In genomic region chr11:125225401-125225800, GRCh38 we compare ENCODE assay signal across 12 cellular contexts.
DNase-seq lines count a peak whose midpoint lies in the region; ATAC-seq and TF ChIP-seq lines count a peak whose summit lies in the region.
"Had no signal": no experiment of that assay in that cellular context is flagged by ENCODE, and none has a peak within 500 bp of the region (broad histone marks: within the 10 kb centered on the region; RNA-seq: fewer than 3 reads in every experiment).

No MANE protein-coding gene starts in this region.

- H2AFZ ChIP-seq in neuronal stem cell (ENCODE audit: low read length) = no peak overlapping the region

- H3K27me3 Mint-ChIP-seq in endothelial cell (ENCODE audit: unreplicated experiment) = no peaks in the 10 kb centered on the region
- H3K27me3 Mint-ChIP-seq in nephron (ENCODE audit: low read depth) = peaks cover 13% of the 10 kb centered on the region
- peaks cover 83% of the 10 kb centered on the region for H3K27me3 Mint-ChIP-seq in Calu3 (ENCODE audit: unreplicated experiment)
- H3K27me3 Mint-ChIP-seq in stimulated activated naive B cell treated with anti-CD40 and anti-IgM and Interleukin-4, amounts not matched to agents 10 μg/mL and 1 μg/mL and 100 μg/mL, for 72 hours = peaks cover 0 to 7% of the 10 kb centered on the region in 2 donors

- DNase-seq in endothelial cell (ENCODE audit: low spot score) = no peak
- no peak for DNase-seq in neuronal stem cell (ENCODE audit: low spot score)
- no peak for DNase-seq in Calu3
- DNase-seq in stimulated activated naive B cell treated with anti-CD40 and anti-IgM and Interleukin-4, amounts not matched to agents 10 μg/mL and 1 μg/mL and 100 μg/mL, for 72 hours = no peak
- no peak for DNase-seq in activated CD4-positive, alpha-beta T cell treated with anti-CD3 and anti-CD28 coated beads for 48 hours
- DNase-seq: C1 segment of cervical spinal cord; CD4-positive, alpha-beta memory T cell; COR-L47; DMS153; DND-41; GOT3 had no signal

- H3K9ac ChIP-seq in neuronal stem cell (ENCODE audit: low read depth, low read length, poor library complexity) = peak overlapping the region; percentile 38

- H3K36me3 Mint-ChIP-seq in endothelial cell (ENCODE audit: low read depth, unreplicated experiment) (no peaks in the 10 kb centered on the region), nephron (ENCODE audit: low read depth) (no peaks in the 10 kb centered on the region), Calu3 (ENCODE audit: insufficient read depth, unreplicated experiment) (no peaks in the 10 kb centered on the region)
- no peaks in the 10 kb centered on the region for H3K36me3 Mint-ChIP-seq in stimulated activated naive B cell treated with anti-CD40 and anti-IgM and Interleukin-4, amounts not matched to agents 10 μg/mL and 1 μg/mL and 100 μg/mL, for 72 hours
- H3K36me3 Mint-ChIP-seq: CD4-positive, alpha-beta memory T cell had no signal

- H3K36me3 ChIP-seq in neuronal stem cell (replicated peaks in 1 of 2; ENCODE audit: control insufficient read depth in 2 of 2, insufficient read depth in 2 of 2, low read length in 2 of 2) = peaks cover 2 to 44% of the 10 kb centered on the region in 2 donors

- ATAC-seq in stimulated activated naive B cell treated with anti-CD40 and anti-IgM and Interleukin-4, amounts not matched to agents 10 μg/mL and 1 μg/mL and 100 μg/mL, for 72 hours (replicated peaks) = no peak

- H4K8ac ChIP-seq in neuronal stem cell (ENCODE audit: low read depth, low read length) = no peak overlapping the region

- no peak overlapping the region for H3K27ac ChIP-seq in neuronal stem cell (replicated peaks; ENCODE audit: low read length)

- no CpG with 5 or more reads among the region's 2 CpGs for WGBS in neuronal stem cell (ENCODE audit: extremely low coverage in 2 of 2, insufficient read length in 2 of 2, insufficient replicate concordance in 1 of 2), 2 donors

- no peak overlapping the region for H3K4ac ChIP-seq in neuronal stem cell (ENCODE audit: low read length)

- BruUV-seq in Calu3 (replicated peaks; lab: Mats Ljungman, UMichigan) = no TSS peak

- no peak overlapping the region for H2BK15ac ChIP-seq in neuronal stem cell (ENCODE audit: low read length)

- H3K18ac ChIP-seq in neuronal stem cell (ENCODE audit: low read length) = no peak overlapping the region

- H4K91ac ChIP-seq in neuronal stem cell (ENCODE audit: low read depth, low read length, poor library complexity) = no peak overlapping the region

- no peak overlapping the region for H3K14ac ChIP-seq in neuronal stem cell (ENCODE audit: low read length)

- H3K4me3 Mint-ChIP-seq in endothelial cell (ENCODE audit: unreplicated experiment) (peak overlapping the region; percentile 31), nephron (no peak overlapping the region), Calu3 (ENCODE audit: low read depth, unreplicated experiment) (no peak overlapping the region)
- no peak overlapping the region for H3K4me3 Mint-ChIP-seq in stimulated activated naive B cell treated with anti-CD40 and anti-IgM and Interleukin-4, amounts not matched to agents 10 μg/mL and 1 μg/mL and 100 μg/mL, for 72 hours
- H3K4me3 Mint-ChIP-seq: CD4-positive, alpha-beta memory T cell had no signal

- no peak overlapping the region for H3K4me3 ChIP-seq in neuronal stem cell (ENCODE audit: low read length in 2 of 2)

- H3K4me1 Mint-ChIP-seq in endothelial cell (ENCODE audit: unreplicated experiment) (peaks cover 28% of the 10 kb centered on the region), nephron (peaks cover 79% of the 10 kb centered on the region), Calu3 (ENCODE audit: low read depth, unreplicated experiment) (no peaks in the 10 kb centered on the region)
- no peaks in the 10 kb centered on the region for H3K4me1 Mint-ChIP-seq in stimulated activated naive B cell treated with anti-CD40 and anti-IgM and Interleukin-4, amounts not matched to agents 10 μg/mL and 1 μg/mL and 100 μg/mL, for 72 hours
- H3K4me1 Mint-ChIP-seq: CD4-positive, alpha-beta memory T cell had no signal

- H3K4me1 ChIP-seq in neuronal stem cell (ENCODE audit: control insufficient read depth in 2 of 2, insufficient read depth in 1 of 2, low read depth in 1 of 2, low read length in 2 of 2) = peaks cover 4 to 24% of the 10 kb centered on the region in 2 donors

- H3K27me3 ChIP-seq in neuronal stem cell (ENCODE audit: control insufficient read depth in 3 of 3, insufficient read depth in 3 of 3, low read depth in 1 of 3, low read length in 3 of 3) = no peaks in the 10 kb centered on the region

- peaks cover 7% of the 10 kb centered on the region for H3K79me1 ChIP-seq in neuronal stem cell (ENCODE audit: low read depth, low read length)

- CTCF ChIA-PET in Calu3 (lab: Charles Lee) = no interaction called here

- H3K9me3 ChIP-seq in neuronal stem cell (replicated peaks in 1 of 2; ENCODE audit: control insufficient read depth in 2 of 2, insufficient read depth in 1 of 2, low read depth in 1 of 2, low read length in 2 of 2) = no peaks in the 10 kb centered on the region

- no peak overlapping the region for H3K4me2 ChIP-seq in neuronal stem cell (ENCODE audit: insufficient read depth, low read length, poor library complexity, severe bottlenecking)

- H2BK12ac ChIP-seq in neuronal stem cell (ENCODE audit: low read length) = no peak overlapping the region

- H2AK5ac ChIP-seq in neuronal stem cell (ENCODE audit: low read depth, low read length) = no peak overlapping the region

- H2BK120ac ChIP-seq in neuronal stem cell (ENCODE audit: low read depth, low read length) = no peak overlapping the region

- H2BK5ac ChIP-seq in neuronal stem cell (ENCODE audit: low read length) = no peak overlapping the region

- intact Hi-C loops in Calu3 (cut with micrococcal nuclease; ENCODE audit: unreplicated experiment) = no loop called here

- TF ChIP-seq CTCF in endothelial cell (IDR thresholded peaks at IDR 0.05; ENCODE audit: unreplicated experiment) = no peak
- TF ChIP-seq CTCF in nephron (IDR thresholded peaks at IDR 0.05; ENCODE audit: unreplicated experiment in 3 of 3) = no peak
- TF ChIP-seq CTCF in Calu3 (IDR thresholded peaks at IDR 0.05; ENCODE audit: unreplicated experiment) = no peak

- H3K27ac Mint-ChIP-seq in endothelial cell (ENCODE audit: unreplicated experiment) (no peak overlapping the region), nephron (peak overlapping the region; percentile 29 to 66 (median 43)), Calu3 (ENCODE audit: unreplicated experiment) (no peak overlapping the region)
- H3K27ac Mint-ChIP-seq in stimulated activated naive B cell treated with anti-CD40 and anti-IgM and Interleukin-4, amounts not matched to agents 10 μg/mL and 1 μg/mL and 100 μg/mL, for 72 hours = no peak overlapping the region
- H3K27ac Mint-ChIP-seq: CD4-positive, alpha-beta memory T cell had no signal

- no peak overlapping the region for H3K23ac ChIP-seq in neuronal stem cell (ENCODE audit: low read depth, low read length, poor library complexity)

- H3K9me3 Mint-ChIP-seq in endothelial cell (ENCODE audit: unreplicated experiment) (no peaks in the 10 kb centered on the region), nephron (no peaks in the 10 kb centered on the region), Calu3 (ENCODE audit: low read depth, unreplicated experiment) (no peaks in the 10 kb centered on the region)
- peaks cover 0 to 3% of the 10 kb centered on the region in 2 donors for H3K9me3 Mint-ChIP-seq in stimulated activated naive B cell treated with anti-CD40 and anti-IgM and Interleukin-4, amounts not matched to agents 10 μg/mL and 1 μg/mL and 100 μg/mL, for 72 hours
- H3K9me3 Mint-ChIP-seq: CD4-positive, alpha-beta memory T cell had no signal

Comparison
In these comparisons a context has a peak if more than half of its experiments do, and no peak if none do; other contexts are left out.
1. H3K27ac Mint-ChIP-seq: peak in nephron (3 of 3); none in endothelial cell (single experiment), Calu3 (single experiment) and stimulated activated naive B cell treated with anti-CD40 and anti-IgM and Interleukin-4, amounts not matched to agents 10 μg/mL and 1 μg/mL and 100 μg/mL, for 72 hours (single experiment).